14 cellular contexts compared by ENCODE assay signal in the genomic region with DNA sequence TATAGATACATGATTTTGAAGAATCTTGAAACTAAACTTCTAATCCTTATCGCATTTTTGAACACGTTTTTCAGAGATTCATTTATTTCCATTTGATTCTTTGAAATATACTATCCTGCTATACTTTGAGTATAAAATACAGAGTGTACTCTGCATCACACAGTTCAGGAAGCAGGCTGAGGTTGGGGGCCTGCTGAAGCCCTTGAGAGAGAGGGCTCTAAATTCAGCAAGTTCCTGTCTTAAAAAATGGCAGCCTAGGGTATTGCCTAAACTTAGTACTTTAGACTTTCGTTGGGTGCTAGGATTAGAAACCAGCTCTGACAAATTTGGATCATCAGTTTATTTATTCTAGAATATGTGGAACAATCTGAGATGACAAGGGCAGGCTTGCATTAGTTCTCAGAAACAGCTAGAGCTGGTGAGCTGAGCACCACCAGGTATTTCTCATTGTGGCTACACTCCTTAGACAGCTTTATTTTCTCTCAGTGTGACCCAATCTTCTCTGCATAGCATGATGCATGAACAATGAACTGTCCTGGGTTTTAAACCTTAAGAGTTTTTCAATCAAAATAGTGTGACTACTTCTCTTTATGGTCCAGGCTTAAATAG. TPM values are rescaled to one million over a fixed set of nuclear protein-coding genes. Genes with fewer than 3 reads are reported as not detected.
"Had no signal": no experiment of that assay in that cellular context is flagged by ENCODE, and none has a peak within 500 bp of the region (broad histone marks: within the 10 kb centered on the region; RNA-seq: fewer than 3 reads in every experiment).

No MANE protein-coding gene starts in this region.

- ATAC-seq: activated naive CD4-positive, alpha-beta T cell treated with anti-CD3 and anti-CD28 coated beads, Interleukin-2, amount 50 U/mL, for 72 hours; naive thymus-derived CD4-positive, alpha-beta T cell had no signal

- H3K4me3 ChIP-seq: cardiac muscle cell, spleen, thyroid gland had no signal

- H3K36me3 Mint-ChIP-seq: activated naive CD4-positive, alpha-beta T cell treated with anti-CD3 and anti-CD28 coated beads, Interleukin-2, amount 50 U/mL, for 72 hours; naive thymus-derived CD4-positive, alpha-beta T cell had no signal

- H3K27me3 Mint-ChIP-seq: dendritic cell treated with granulocyte-macrophage colony-stimulating factor and Interleukin-4, amounts not matched to agents 40 ng/mL and 50 ng/mL, for 4 days had no signal

- H3K9me3 Mint-ChIP-seq: activated naive CD4-positive, alpha-beta T cell treated with anti-CD3 and anti-CD28 coated beads, Interleukin-2, amount 50 U/mL, for 72 hours; dendritic cell treated with granulocyte-macrophage colony-stimulating factor and Interleukin-4, amounts not matched to agents 40 ng/mL and 50 ng/mL, for 4 days had no signal

- H3K4me1 ChIP-seq: thyroid gland had no signal

- H3K27me3 ChIP-seq: cardiac muscle cell, neutrophil, spleen, thyroid gland had no signal

- DNase-seq: activated CD4-positive, alpha-beta T cell treated with anti-CD3 and anti-CD28 coated beads, Interleukin-2, amount 50 U/mL, for 1 hour; activated CD4-positive, CD25-positive, alpha-beta regulatory T cell treated with anti-CD3 and anti-CD28 coated beads, Interleukin-2, amount 50 U/mL, for 72 hours; activated gamma-delta T cell; effector CD8-positive, alpha-beta T cell; naive thymus-derived CD4-positive, alpha-beta T cell; spleen; stimulated activated naive CD4-positive, alpha-beta T cell; thyroid gland had no signal

- H3K27ac ChIP-seq: cardiac muscle cell, neutrophil had no signal

- H3K36me3 ChIP-seq: cardiac muscle cell, neutrophil, spleen, thyroid gland had no signal

- H3K4me3 Mint-ChIP-seq: dendritic cell treated with granulocyte-macrophage colony-stimulating factor and Interleukin-4, amounts not matched to agents 40 ng/mL and 50 ng/mL, for 4 days; naive thymus-derived CD4-positive, alpha-beta T cell had no signal

- H3K27ac Mint-ChIP-seq: activated naive CD4-positive, alpha-beta T cell treated with anti-CD3 and anti-CD28 coated beads, Interleukin-2, amount 50 U/mL, for 72 hours; dendritic cell treated with granulocyte-macrophage colony-stimulating factor and Interleukin-4, amounts not matched to agents 40 ng/mL and 50 ng/mL, for 4 days had no signal

- H3K9me3 ChIP-seq: neutrophil, thyroid gland had no signal

RNA-seq across cellular contexts. Expression of gene TFPI, which starts 49.1 kb away (rescaled TPM):
- total RNA-seq: activated CD8-positive, alpha-beta memory T cell treated with anti-CD3 and anti-CD28 coated beads for 36 hours; T-helper 1 cell treated with Interleukin-12 subunit alpha and Interleukin-12 subunit beta and Interleukin-4 antibody, amounts not matched to agents 30 ng/mL and 1 ng/mL, for 36 hours had no signal
- polyA plus RNA-seq: naive thymus-derived CD4-positive, alpha-beta T cell had no signal
